Comparison of ENCODE assay signal across 1 cellular context in genomic region chr11:95923730-95924413, GRCh38.
TF ChIP-seq lines count a peak whose summit lies in the region.

Gene MTMR2, minus strand, starts transcription at chr11:95924107. Its CDS starts 153 bp downstream, at chr11:95923954.

TF ChIP-seq in IMR-90, 13 proteins besides CTCF, POLR2A, EP300 and RAD21:
- TF ChIP-seq USF2 (IDR thresholded peaks at IDR 0.05; ENCODE audit: low read depth, low read length) (peak; percentile 5; the same call in 1 of the 2 replicates), MXI1 (IDR thresholded peaks at IDR 0.05; ENCODE audit: borderline replicate concordance, low read depth, low read length) (peak; percentile 56; the same call in 1 of the 2 replicates), CEBPB (IDR thresholded peaks at IDR 0.05; ENCODE audit: low read depth, low read length) (no peak)
TF ChIP-seq in IMR-90: peak in this region for 2.
